28 cellular contexts compared by ENCODE assay signal in genomic region chr20:32126919-32127318, GRCh38.
"Had no signal": no experiment of that assay in that cellular context is flagged by ENCODE, and none has a peak within 500 bp of the region (broad histone marks: within the 10 kb centered on the region; RNA-seq: fewer than 3 reads in every experiment).

No MANE protein-coding gene starts in this region.

- DNase-seq: colonic mucosa; dermis blood vessel endothelial cell; effector memory CD4-positive, alpha-beta T cell; erythroblast; esophagus squamous epithelium; foreskin melanocyte; hypothalamus; kidney; mucosa of descending colon; naive B cell; occipital lobe; ovary; posterior cingulate gyrus; psoas muscle; right cardiac atrium; spleen; stimulated activated CD4-positive, alpha-beta T cell treated with anti-CD3 and anti-CD28 coated beads, Interleukin-4, amount 100 ng/mL, for 4 hours; stimulated activated naive CD8-positive, alpha-beta T cell treated with anti-CD3 and anti-CD28 coated beads, Interleukin-15, Interleukin-2, amounts not matched to agents 100 U/mL and 50 U/mL, for 24 hours; substantia nigra; testis; upper lobe of left lung had no signal

- H3K27ac ChIP-seq: colonic mucosa, esophagus squamous epithelium, ovary, psoas muscle, skin epidermis, spleen, testis, tibial nerve, upper lobe of left lung had no signal

- H3K36me3 ChIP-seq: colonic mucosa, ovary had no signal

- H3K9me3 ChIP-seq: colonic mucosa, esophagus squamous epithelium, ovary, psoas muscle, spleen, testis, tibial nerve, upper lobe of left lung had no signal

- FAIRE-seq: endometrium, kidney, urothelium cell line had no signal

- H3K4me1 ChIP-seq: colonic mucosa, esophagus squamous epithelium, spleen had no signal

- H3K27me3 ChIP-seq: colonic mucosa, esophagus squamous epithelium, ovary, spleen, testis, tibial nerve, upper lobe of left lung had no signal

- ATAC-seq: left lobe of liver; mucosa of descending colon; psoas muscle; right cardiac atrium; stimulated activated memory B cell treated with anti-CD40 and anti-IgM and Interleukin-4, amounts not matched to agents 10 μg/mL and 1 μg/mL and 100 μg/mL, for 72 hours; stimulated activated naive CD8-positive, alpha-beta T cell treated with anti-CD3 and anti-CD28 coated beads, Interleukin-15, Interleukin-2, amounts not matched to agents 100 U/mL and 50 U/mL, for 24 hours had no signal

- H3K4me3 ChIP-seq: colonic mucosa, esophagus squamous epithelium, lung, mucosa of descending colon, ovary, psoas muscle, skin epidermis, spleen, testis, tibial nerve, upper lobe of left lung had no signal
